Comparison of ENCODE assay signal across 8 cellular contexts in genomic region chr6:31806470-31807272, GRCh38. TPM values are rescaled to one million over a fixed set of nuclear protein-coding genes. Genes with fewer than 3 reads are reported as not detected.
A peak's percentile ranks its signal among the peaks of the same experiment; 100 is the strongest.
DNase-seq lines count a peak whose midpoint lies in the region; ATAC-seq and TF ChIP-seq lines count a peak whose summit lies in the region.

TSS of gene LSM2 (minus strand) at chr6:31806966. CDS start at chr6:31806757, 209 bp downstream.

- H3K27ac Mint-ChIP-seq in activated CD4-positive, alpha-beta memory T cell treated with anti-CD3 and anti-CD28 coated beads for 36 hours = peak within 1 kb of the TSS; percentile 87

- peak; percentile 99 for DNase-seq in CD1c-positive myeloid dendritic cell (ENCODE audit: extremely low spot score)
- DNase-seq in NCI-H774 (lab: John Stamatoyannopoulos, UW) = peak; percentile 91
- DNase-seq in activated CD4-positive, alpha-beta memory T cell treated with anti-CD3 and anti-CD28 coated beads for 36 hours = peak; percentile 98
- peak; percentile 93 to 98 (median 97) for DNase-seq in dorsolateral prefrontal cortex
- DNase-seq in lower leg skin (ENCODE audit: low spot score in 2 of 2) = peak; percentile 97 to 99
- DNase-seq in stimulated activated CD4-positive, alpha-beta T cell treated with anti-CD3 and anti-CD28 coated beads, Interleukin-4, amount 100 ng/mL, for 48 hours (ENCODE audit: low read depth in 2 of 2) = peak; percentile 96 to 97

- peak within 1 kb of the TSS; percentile 86 for H3K4me3 Mint-ChIP-seq in activated CD4-positive, alpha-beta memory T cell treated with anti-CD3 and anti-CD28 coated beads for 36 hours

- H3K27ac ChIP-seq in dorsolateral prefrontal cortex = peak within 1 kb of the TSS; percentile 56 to 99 (median 95)

- H3K9me3 Mint-ChIP-seq in activated CD4-positive, alpha-beta memory T cell treated with anti-CD3 and anti-CD28 coated beads for 36 hours = no peaks in the 10 kb centered on the region

- POLR2A ChIA-PET in activated CD4-positive, alpha-beta memory T cell treated with anti-CD3 and anti-CD28 coated beads for 36 hours (lab: Charles Lee) = interaction anchor here (0.9 to 2.4 kb wide), 13 partner anchors 9 to 232 kb away, joined by 3 to 20 read pairs (median 5); partner anchors contain the start of genes ABHD16A, HSPA1A, HSPA1B and HSPA1L

- H3K36me3 Mint-ChIP-seq in activated CD4-positive, alpha-beta memory T cell treated with anti-CD3 and anti-CD28 coated beads for 36 hours = peaks cover 12% of the 10 kb centered on the region

- H3K4me1 Mint-ChIP-seq in activated CD4-positive, alpha-beta memory T cell treated with anti-CD3 and anti-CD28 coated beads for 36 hours (ENCODE audit: low read depth) = peaks cover 30% of the 10 kb centered on the region

- no peaks in the 10 kb centered on the region for H3K27me3 Mint-ChIP-seq in activated CD4-positive, alpha-beta memory T cell treated with anti-CD3 and anti-CD28 coated beads for 36 hours

- intact Hi-C loops in activated CD4-positive, alpha-beta memory T cell treated with anti-CD3 and anti-CD28 coated beads for 36 hours (cut with micrococcal nuclease) = loop anchor here (1.0 to 2.0 kb wide), 2 partner anchors 10 to 16 kb away; no protein-coding TSS in a partner anchor
- intact Hi-C loops in dorsolateral prefrontal cortex (cut with DNase I) = loop anchor here in 1 of 2 donors (1.0 to 5.0 kb wide), 2 partner anchors 10 to 96 kb away; partner anchors contain the start of gene ZBTB12
- intact Hi-C loops in lower leg skin (cut with DNase I; ENCODE audit: low total_unique reads) = no loop called here

- TF ChIP-seq POLR2A in lower leg skin (IDR thresholded peaks at IDR 0.05) = peak in 1 of 2 donors; percentile 30

- WGBS in lower leg skin, 2 donors = 0% methylated on average over 35 to 51 of the region's 51 CpGs

- TF ChIP-seq CTCF in dorsolateral prefrontal cortex (IDR thresholded peaks at IDR 0.05 in 54 of 56, conservative IDR thresholded peaks at IDR 0.05 in 2 of 56; ENCODE audit: low read depth in 1 of 56, partially characterized antibody in 56 of 56) = peak in 52 of 56 donors; percentile 7 to 72 (median 52)
- TF ChIP-seq CTCF in lower leg skin (IDR thresholded peaks at IDR 0.05) = peak in 1 of 3 donors; percentile 39

- CTCF ChIA-PET in activated CD4-positive, alpha-beta memory T cell treated with anti-CD3 and anti-CD28 coated beads for 36 hours (lab: Charles Lee) = interaction anchor here (0.6 to 2.5 kb wide), 22 partner anchors 8 to 256 kb away, joined by 3 to 30 read pairs (median 4); partner anchors contain the start of genes ABHD16A, HSPA1A, HSPA1B and HSPA1L

- ATAC-seq in GM19395 (IDR thresholded peaks at IDR 0.05; ENCODE audit: unreplicated experiment) (peak; percentile 85), HG03565 (IDR thresholded peaks at IDR 0.05; ENCODE audit: unreplicated experiment) (peak; percentile 72)

- H3K27me3 ChIP-seq in dorsolateral prefrontal cortex = no peaks in the 10 kb centered on the region

- peak within 1 kb of the TSS; percentile 58 to 93 (median 75) for H3K4me3 ChIP-seq in dorsolateral prefrontal cortex
- H3K4me3 ChIP-seq in lower leg skin (ENCODE audit: low read depth, poor library complexity, severe bottlenecking) = peak within 1 kb of the TSS; percentile 60

RNA-seq across cellular contexts. Expression of gene LSM2, which starts in this region (rescaled TPM):
- 100 to 1,000 TPM; 142 to 143 TPM for total RNA-seq in activated CD4-positive, alpha-beta memory T cell treated with anti-CD3 and anti-CD28 coated beads for 36 hours
- total RNA-seq in dorsolateral prefrontal cortex (10 to 100 TPM; 14.4 to 37.9 (median 25.8) TPM), lower leg skin (10 to 100 TPM; 24.7 to 34.5 (median 28.7) TPM)

Comparison
In these comparisons a context has a peak if more than half of its experiments do, and no peak if none do; other contexts are left out.
1. Peak in every context shown above with its lines: DNase-seq, ATAC-seq, H3K4me3 ChIP-seq and H3K27ac ChIP-seq.